In the genomic region with DNA sequence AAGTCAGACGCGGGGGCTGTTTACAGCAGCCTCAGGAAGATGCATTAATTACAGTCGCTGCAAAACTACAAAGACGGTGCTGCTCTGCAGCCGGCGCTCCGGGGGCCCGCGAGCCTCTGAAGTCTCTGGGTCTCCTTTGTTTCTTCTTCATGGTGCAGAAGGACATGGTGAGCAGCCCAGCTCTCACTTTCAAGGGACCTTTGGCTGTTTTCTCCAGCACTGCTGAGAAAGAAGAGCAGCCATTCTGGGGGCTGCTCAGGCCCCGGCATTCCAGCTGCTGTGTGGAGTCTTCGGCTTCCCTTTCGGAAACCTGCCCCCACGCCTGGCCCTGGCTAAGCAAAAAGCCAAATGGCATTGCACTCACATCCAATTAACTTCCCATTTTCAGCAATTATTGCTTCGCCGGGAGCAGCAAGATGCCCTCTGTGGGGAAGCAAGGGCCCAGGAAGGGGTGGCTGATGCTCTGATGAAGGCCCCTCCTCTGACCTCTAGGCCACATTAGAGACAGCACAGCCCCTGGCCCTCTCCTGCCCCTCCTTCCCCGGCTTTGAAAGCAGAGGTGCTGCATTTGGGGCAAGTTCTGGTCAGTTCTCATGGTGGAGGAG, we compare ENCODE assay signal across 16 cellular contexts.
DNase-seq lines count a peak whose midpoint lies in the region; ATAC-seq and TF ChIP-seq lines count a peak whose summit lies in the region.
"Had no signal": no experiment of that assay in that cellular context is flagged by ENCODE, and none has a peak within 500 bp of the region (broad histone marks: within the 10 kb centered on the region; RNA-seq: fewer than 3 reads in every experiment).

No MANE protein-coding gene starts in this region.

- DNase-seq in activated gamma-delta T cell treated with Interleukin-2 at 50 U/mL for 16 hours, result peak; percentile 21
- DNase-seq in activated gamma-delta T cell (lab: John Stamatoyannopoulos, UW), result no peak
- peak; percentile 18 for DNase-seq in endodermal cell
- DNase-seq in type B pancreatic cell (ENCODE audit: extremely low spot score, unreplicated experiment), result peak; percentile 63
- DNase-seq in cortex of kidney (lab: John Stamatoyannopoulos, UW), result no peak
- DNase-seq: COR-L47, DMS153, NCI-H1694, NCI-H2107, NCI-H446 treated with DMSO at 0.1 percent for 48 hours, NCI-H82 had no signal

- ATAC-seq in HG02970 (IDR thresholded peaks at IDR 0.05; ENCODE audit: low FRiP score, unreplicated experiment) (no peak), HG02571 (IDR thresholded peaks at IDR 0.05; ENCODE audit: unreplicated experiment) (no peak)

- H3K27ac Mint-ChIP-seq in endodermal cell (no peak overlapping the region), type B pancreatic cell (no peak overlapping the region)
- H3K27ac Mint-ChIP-seq: CD14-positive monocyte had no signal

- peaks cover 32% of the 10 kb centered on the region for H3K9me3 Mint-ChIP-seq in endodermal cell
- peaks cover 4% of the 10 kb centered on the region for H3K9me3 Mint-ChIP-seq in type B pancreatic cell

- H3K4me3 Mint-ChIP-seq in endodermal cell (no peak overlapping the region), type B pancreatic cell (no peak overlapping the region)
- H3K4me3 Mint-ChIP-seq: CD14-positive monocyte had no signal

- H3K36me3 Mint-ChIP-seq in endodermal cell (ENCODE audit: low read depth) (peaks cover 9% of the 10 kb centered on the region), type B pancreatic cell (no peaks in the 10 kb centered on the region)
- H3K36me3 Mint-ChIP-seq: CD14-positive monocyte had no signal

- H3K4me3 ChIP-seq in endodermal cell (ENCODE audit: low read length), result no peak overlapping the region
- peak overlapping the region; percentile 33 for H3K4me3 ChIP-seq in neuron (ENCODE audit: low read length)
- H3K4me3 ChIP-seq: HAP-1 had no signal

- no peak overlapping the region for H3K27ac ChIP-seq in endodermal cell (ENCODE audit: low read depth, low read length)

- H3K4me1 Mint-ChIP-seq in endodermal cell (no peaks in the 10 kb centered on the region), type B pancreatic cell (ENCODE audit: unreplicated experiment) (peaks cover 19% of the 10 kb centered on the region)
- H3K4me1 Mint-ChIP-seq: CD14-positive monocyte had no signal

- H3K9me3 ChIP-seq in endodermal cell (ENCODE audit: control insufficient read depth, low read length) (peaks cover 90% of the 10 kb centered on the region), neuron (ENCODE audit: low read length) (no peaks in the 10 kb centered on the region)
- H3K9me3 ChIP-seq: HAP-1 had no signal

- H3K4me1 ChIP-seq in endodermal cell (ENCODE audit: control insufficient read depth, insufficient read depth, low read length), result no peaks in the 10 kb centered on the region
- H3K4me1 ChIP-seq in neuron (ENCODE audit: insufficient read depth, low read length), result peaks cover 15% of the 10 kb centered on the region
- H3K4me1 ChIP-seq: HAP-1 had no signal

- peak overlapping the region; percentile 85 for H2AFZ ChIP-seq in neuron (ENCODE audit: low read depth, low read length)

- H3K27me3 ChIP-seq in endodermal cell (ENCODE audit: control insufficient read depth, insufficient read depth, low read length, poor library complexity, severe bottlenecking), result no peaks in the 10 kb centered on the region
- H3K27me3 ChIP-seq in neuron (ENCODE audit: insufficient read depth, low read length), result peaks cover 10% of the 10 kb centered on the region

- H3K36me3 ChIP-seq in endodermal cell (ENCODE audit: control insufficient read depth, insufficient read depth, low read length), result no peaks in the 10 kb centered on the region
- H3K36me3 ChIP-seq in neuron (ENCODE audit: insufficient read depth, low read length), result no peaks in the 10 kb centered on the region
- H3K36me3 ChIP-seq: HAP-1 had no signal

- 83 to 92% methylated on average over 10 to 16 of the region's 16 CpGs for WGBS in endodermal cell (ENCODE audit: insufficient coverage in 1 of 2, insufficient read length in 1 of 2), 2 experiments

- TF ChIP-seq CTCF in endodermal cell (conservative IDR thresholded peaks at IDR 0.05) (no peak), type B pancreatic cell (conservative IDR thresholded peaks at IDR 0.05) (no peak)

- H3K9ac ChIP-seq in endodermal cell (ENCODE audit: extremely low read depth, low read length, poor library complexity, severe bottlenecking), result no peak overlapping the region

- H3K27me3 Mint-ChIP-seq in endodermal cell (ENCODE audit: insufficient read depth) (peaks cover 3% of the 10 kb centered on the region), type B pancreatic cell (no peaks in the 10 kb centered on the region)

Comparison
In these comparisons a context has a peak if more than half of its experiments do, and no peak if none do; other contexts are left out.
1. DNase-seq: peak in activated gamma-delta T cell treated with Interleukin-2 at 50 U/mL for 16 hours (single experiment), endodermal cell (single experiment) and type B pancreatic cell (single experiment); none in activated gamma-delta T cell (single experiment) and cortex of kidney (single experiment).